15 cellular contexts compared by ENCODE assay signal in genomic region chr22:38955926-38956325, GRCh38. TPM values are rescaled to one million over a fixed set of nuclear protein-coding genes. Genes with fewer than 3 reads are reported as not detected.
A peak's percentile ranks its signal among the peaks of the same experiment; 100 is the strongest.
DNase-seq lines count a peak whose midpoint lies in the region; ATAC-seq, FAIRE-seq and TF ChIP-seq lines count a peak whose summit lies in the region.
"Had no signal": no experiment of that assay in that cellular context is flagged by ENCODE, and none has a peak within 500 bp of the region (broad histone marks: within the 10 kb centered on the region; RNA-seq: fewer than 3 reads in every experiment).

No MANE protein-coding gene starts in this region.

- POLR2A ChIA-PET in activated CD4-positive, alpha-beta memory T cell treated with anti-CD3 and anti-CD28 coated beads, Interleukin-2, amount 10 ng/mL, durations not matched to agents 7 days and 5 days (lab: Charles Lee) = interaction anchor here (1.0 kb wide), 1 partner anchor 85 kb away, joined by 3 read pairs; no protein-coding TSS in a partner anchor
- POLR2A ChIA-PET in activated naive CD8-positive, alpha-beta T cell treated with anti-CD3 and anti-CD28 coated beads, Interleukin-2, amount 10 ng/mL, durations not matched to agents 7 days and 5 days (lab: Charles Lee) = no interaction called here

- H3K27ac ChIP-seq in sigmoid colon = no peak overlapping the region

- peaks cover 12% of the 10 kb centered on the region for H3K4me1 Mint-ChIP-seq in activated naive CD4-positive, alpha-beta T cell treated with anti-CD3 and anti-CD28 coated beads, Interleukin-2, amount 50 U/mL, for 24 hours
- H3K4me1 Mint-ChIP-seq in activated CD4-positive, alpha-beta memory T cell treated with anti-CD3 and anti-CD28 coated beads, Interleukin-2, amount 10 ng/mL, durations not matched to agents 7 days and 5 days = peaks cover 58% of the 10 kb centered on the region
- H3K4me1 Mint-ChIP-seq in activated naive CD8-positive, alpha-beta T cell treated with anti-CD3 and anti-CD28 coated beads, Interleukin-2, amount 10 ng/mL, durations not matched to agents 7 days and 5 days = peaks cover 46% of the 10 kb centered on the region

- no peak for TF ChIP-seq EP300 in sigmoid colon (IDR thresholded peaks at IDR 0.05)

- H3K4me3 Mint-ChIP-seq in activated naive CD4-positive, alpha-beta T cell treated with anti-CD3 and anti-CD28 coated beads, Interleukin-2, amount 50 U/mL, for 24 hours = peak overlapping the region; percentile 19
- no peak overlapping the region for H3K4me3 Mint-ChIP-seq in activated CD4-positive, alpha-beta memory T cell treated with anti-CD3 and anti-CD28 coated beads, Interleukin-2, amount 10 ng/mL, durations not matched to agents 7 days and 5 days
- H3K4me3 Mint-ChIP-seq in activated naive CD8-positive, alpha-beta T cell treated with anti-CD3 and anti-CD28 coated beads, Interleukin-2, amount 10 ng/mL, durations not matched to agents 7 days and 5 days = no peak overlapping the region

- no peak for FAIRE-seq in D721Med (lab: Jason Lieb, UNC)
- FAIRE-seq: H54 had no signal

- no peaks in the 10 kb centered on the region for H3K36me3 ChIP-seq in sigmoid colon

- TF ChIP-seq CTCF in sigmoid colon (IDR thresholded peaks at IDR 0.05) (no peak), D721Med (IDR thresholded peaks at IDR 0.05; ENCODE audit: insufficient read depth, missing control alignments) (no peak)

- TF ChIP-seq POLR2A in sigmoid colon (IDR thresholded peaks at IDR 0.05) = no peak

- H3K36me3 Mint-ChIP-seq in activated naive CD4-positive, alpha-beta T cell treated with anti-CD3 and anti-CD28 coated beads, Interleukin-2, amount 50 U/mL, for 24 hours = no peaks in the 10 kb centered on the region
- H3K36me3 Mint-ChIP-seq in activated CD4-positive, alpha-beta memory T cell treated with anti-CD3 and anti-CD28 coated beads, Interleukin-2, amount 10 ng/mL, durations not matched to agents 7 days and 5 days (ENCODE audit: low read depth) = no peaks in the 10 kb centered on the region
- H3K36me3 Mint-ChIP-seq in activated naive CD8-positive, alpha-beta T cell treated with anti-CD3 and anti-CD28 coated beads, Interleukin-2, amount 10 ng/mL, durations not matched to agents 7 days and 5 days = no peaks in the 10 kb centered on the region

- H3K4me3 ChIP-seq in sigmoid colon = no peak overlapping the region

- H3K4me1 ChIP-seq in sigmoid colon = no peaks in the 10 kb centered on the region

- no peaks in the 10 kb centered on the region for H3K9me3 Mint-ChIP-seq in activated naive CD4-positive, alpha-beta T cell treated with anti-CD3 and anti-CD28 coated beads, Interleukin-2, amount 50 U/mL, for 24 hours
- H3K9me3 Mint-ChIP-seq in activated CD4-positive, alpha-beta memory T cell treated with anti-CD3 and anti-CD28 coated beads, Interleukin-2, amount 10 ng/mL, durations not matched to agents 7 days and 5 days = no peaks in the 10 kb centered on the region
- no peaks in the 10 kb centered on the region for H3K9me3 Mint-ChIP-seq in activated naive CD8-positive, alpha-beta T cell treated with anti-CD3 and anti-CD28 coated beads, Interleukin-2, amount 10 ng/mL, durations not matched to agents 7 days and 5 days

- ATAC-seq in activated naive CD8-positive, alpha-beta T cell treated with anti-CD3 and anti-CD28 coated beads, Interleukin-2, amount 10 ng/mL, durations not matched to agents 7 days and 5 days (ENCODE audit: low read depth) = no peak

- no peaks in the 10 kb centered on the region for H3K27me3 Mint-ChIP-seq in activated naive CD4-positive, alpha-beta T cell treated with anti-CD3 and anti-CD28 coated beads, Interleukin-2, amount 50 U/mL, for 24 hours
- H3K27me3 Mint-ChIP-seq in activated CD4-positive, alpha-beta memory T cell treated with anti-CD3 and anti-CD28 coated beads, Interleukin-2, amount 10 ng/mL, durations not matched to agents 7 days and 5 days = peaks cover 4% of the 10 kb centered on the region
- H3K27me3 Mint-ChIP-seq in activated naive CD8-positive, alpha-beta T cell treated with anti-CD3 and anti-CD28 coated beads, Interleukin-2, amount 10 ng/mL, durations not matched to agents 7 days and 5 days = peaks cover 5% of the 10 kb centered on the region

- no peaks in the 10 kb centered on the region for H3K9me3 ChIP-seq in sigmoid colon

- no peaks in the 10 kb centered on the region for H3K27me3 ChIP-seq in sigmoid colon

- CTCF ChIA-PET in activated CD4-positive, alpha-beta memory T cell treated with anti-CD3 and anti-CD28 coated beads, Interleukin-2, amount 10 ng/mL, durations not matched to agents 7 days and 5 days (lab: Charles Lee) = interaction anchor here (0.6 kb wide), 1 partner anchor 59 kb away, joined by 3 read pairs; no protein-coding TSS in a partner anchor

- intact Hi-C loops in sigmoid colon (cut with DNase I) = no loop called here

- no peak for DNase-seq in activated naive CD4-positive, alpha-beta T cell treated with anti-CD3 and anti-CD28 coated beads, Interleukin-2, amount 50 U/mL, for 16 hours
- DNase-seq in activated CD4-positive, alpha-beta memory T cell treated with anti-CD3 and anti-CD28 coated beads, Interleukin-2, amount 10 ng/mL, durations not matched to agents 7 days and 5 days = no peak
- DNase-seq in activated naive CD8-positive, alpha-beta T cell treated with anti-CD3 and anti-CD28 coated beads, Interleukin-2, amount 10 ng/mL, durations not matched to agents 7 days and 5 days = no peak
- peak; percentile 25 for DNase-seq in sigmoid colon
- DNase-seq in D721Med (ENCODE audit: insufficient read length, low spot score) = no peak
- no peak for DNase-seq in HuH-7.5 (ENCODE audit: low spot score)
- no peak for DNase-seq in stimulated activated CD4-positive, alpha-beta T cell treated with anti-CD3 and anti-CD28 coated beads, Interleukin-4, amount 100 ng/mL, for 1 hour
- DNase-seq: Karpas-422, NCI-H1105 treated with DMSO at 0.1 percent for 48 hours, NCI-H187, NCI-H69 had no signal

- 93 to 97% methylated on average over 3 of the region's 3 CpGs for WGBS in sigmoid colon, 2 donors

- H3K27ac Mint-ChIP-seq in activated naive CD4-positive, alpha-beta T cell treated with anti-CD3 and anti-CD28 coated beads, Interleukin-2, amount 50 U/mL, for 24 hours = no peak overlapping the region
- peak overlapping the region; percentile 42 for H3K27ac Mint-ChIP-seq in activated CD4-positive, alpha-beta memory T cell treated with anti-CD3 and anti-CD28 coated beads, Interleukin-2, amount 10 ng/mL, durations not matched to agents 7 days and 5 days
- H3K27ac Mint-ChIP-seq in activated naive CD8-positive, alpha-beta T cell treated with anti-CD3 and anti-CD28 coated beads, Interleukin-2, amount 10 ng/mL, durations not matched to agents 7 days and 5 days = peak overlapping the region; percentile 74

RNA-seq across cellular contexts. Expression of gene APOBEC3A, which starts 1.5 kb away (rescaled TPM):
- not detected for total RNA-seq in activated CD4-positive, alpha-beta memory T cell treated with anti-CD3 and anti-CD28 coated beads, Interleukin-2, amount 10 ng/mL, durations not matched to agents 7 days and 5 days
- total RNA-seq in activated naive CD8-positive, alpha-beta T cell treated with anti-CD3 and anti-CD28 coated beads, Interleukin-2, amount 10 ng/mL, durations not matched to agents 7 days and 5 days = not detected
- under 1 TPM in 1 of 4 donors, not detected in 3; 0.36 TPM for total RNA-seq in sigmoid colon
- 10 to 100 TPM in 1 of 3 donors, 1 to 10 TPM in 1, under 1 TPM in 1; 0.60 to 67.3 (median 9.0) TPM for polyA plus RNA-seq in sigmoid colon
- polyA plus RNA-seq: AG04450, BJ had no signal

RNA-seq across cellular contexts. Expression of gene APOBEC3B, which starts 26.2 kb away (rescaled TPM):
- 10 to 100 TPM; 51.6 to 51.9 TPM for total RNA-seq in activated CD4-positive, alpha-beta memory T cell treated with anti-CD3 and anti-CD28 coated beads, Interleukin-2, amount 10 ng/mL, durations not matched to agents 7 days and 5 days
- 1 to 10 TPM; 7.1 to 7.2 TPM for total RNA-seq in activated naive CD8-positive, alpha-beta T cell treated with anti-CD3 and anti-CD28 coated beads, Interleukin-2, amount 10 ng/mL, durations not matched to agents 7 days and 5 days
- total RNA-seq in sigmoid colon = 1 to 10 TPM in 1 of 4 donors, under 1 TPM in 1, not detected in 2; 0.71 to 3.1 TPM
- polyA plus RNA-seq in sigmoid colon = 10 to 100 TPM; 13.5 to 81.6 (median 17.4) TPM

RNA-seq across cellular contexts. Expression of gene APOBEC3C, which starts 58.1 kb away (rescaled TPM):
- 100 to 1,000 TPM; 146 to 157 TPM for total RNA-seq in activated CD4-positive, alpha-beta memory T cell treated with anti-CD3 and anti-CD28 coated beads, Interleukin-2, amount 10 ng/mL, durations not matched to agents 7 days and 5 days
- total RNA-seq in activated naive CD8-positive, alpha-beta T cell treated with anti-CD3 and anti-CD28 coated beads, Interleukin-2, amount 10 ng/mL, durations not matched to agents 7 days and 5 days = 100 to 1,000 TPM; 120 to 124 TPM
- total RNA-seq in sigmoid colon = 10 to 100 TPM; 11.0 to 20.5 (median 15.3) TPM
- 10 to 100 TPM in 2 of 3 donors, 1 to 10 TPM in 1; 5.3 to 33.6 (median 12.0) TPM for polyA plus RNA-seq in sigmoid colon

Comparison
In these comparisons a context has a peak if more than half of its experiments do, and no peak if none do; other contexts are left out.
1. RNA of gene APOBEC3B, which starts 26.2 kb away (total RNA-seq): 51.6 to 51.9 TPM in activated CD4-positive, alpha-beta memory T cell treated with anti-CD3 and anti-CD28 coated beads, Interleukin-2, amount 10 ng/mL, durations not matched to agents 7 days and 5 days; 7.1 to 7.2 TPM in activated naive CD8-positive, alpha-beta T cell treated with anti-CD3 and anti-CD28 coated beads, Interleukin-2, amount 10 ng/mL, durations not matched to agents 7 days and 5 days and 0.71 to 3.1 TPM in sigmoid colon; every median in the first group is over 4 times any median in the second.
2. RNA of gene APOBEC3C, which starts 58.1 kb away (total RNA-seq): 146 to 157 TPM in activated CD4-positive, alpha-beta memory T cell treated with anti-CD3 and anti-CD28 coated beads, Interleukin-2, amount 10 ng/mL, durations not matched to agents 7 days and 5 days and 120 to 124 TPM in activated naive CD8-positive, alpha-beta T cell treated with anti-CD3 and anti-CD28 coated beads, Interleukin-2, amount 10 ng/mL, durations not matched to agents 7 days and 5 days; 11.0 to 20.5 TPM in sigmoid colon; every median in the first group is over 4 times any median in the second.